ENCODE assay signal across 13 cellular contexts in the genomic region with DNA sequence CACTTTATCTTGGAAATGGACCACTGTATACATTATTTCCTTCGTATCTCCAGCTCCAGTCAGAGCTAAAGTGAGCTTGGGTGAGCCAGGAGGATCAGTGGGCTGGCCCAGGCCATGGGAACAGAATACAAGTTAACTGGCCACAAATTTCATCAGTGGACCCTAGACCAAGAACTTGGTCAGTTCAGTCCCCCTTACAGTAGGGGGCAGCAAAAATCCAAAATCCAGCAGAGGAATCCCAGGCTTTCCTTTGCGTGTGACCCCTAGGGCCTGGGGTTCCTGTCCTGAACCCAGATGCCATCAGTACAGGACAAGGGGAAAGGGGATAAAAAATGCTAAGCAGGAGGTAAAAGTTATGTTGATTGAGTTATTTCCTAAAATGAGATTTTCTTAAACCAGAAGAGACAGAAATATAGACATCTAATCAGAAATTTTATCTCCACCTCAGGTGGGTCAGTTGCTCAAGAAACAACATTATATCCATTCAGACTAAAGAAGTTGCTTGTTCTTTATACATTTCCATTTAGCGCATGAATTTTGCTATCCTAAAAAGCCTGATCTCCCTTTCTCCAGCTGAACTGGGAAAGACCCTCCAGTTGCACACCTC. TPM values are rescaled to one million over a fixed set of nuclear protein-coding genes. Genes with fewer than 3 reads are reported as not detected.
DNase-seq lines count a peak whose midpoint lies in the region; ATAC-seq and TF ChIP-seq lines count a peak whose summit lies in the region.
"Had no signal": no experiment of that assay in that cellular context is flagged by ENCODE, and none has a peak within 500 bp of the region (broad histone marks: within the 10 kb centered on the region; RNA-seq: fewer than 3 reads in every experiment).

No MANE protein-coding gene starts in this region.

- no peak overlapping the region for H3K27ac Mint-ChIP-seq in Calu3 (ENCODE audit: unreplicated experiment)
- H3K27ac Mint-ChIP-seq: T-helper 17 cell had no signal

- intact Hi-C loops in Calu3 (cut with micrococcal nuclease; ENCODE audit: unreplicated experiment): no loop called here

- no peaks in the 10 kb centered on the region for H3K4me1 Mint-ChIP-seq in Calu3 (ENCODE audit: low read depth, unreplicated experiment)

- ATAC-seq in left lobe of liver (peak; percentile 28), GM21390 (IDR thresholded peaks at IDR 0.05; ENCODE audit: unreplicated experiment) (no peak)
- ATAC-seq: T-helper 17 cell had no signal

- in situ Hi-C loops in GM13977 (cut with MboI; ENCODE audit: low pct_unique_long_range_greater_than_20kb, low sequenced_read_pairs, unreplicated experiment) (no loop called here), SK-MEL-5 (cut with HindIII; ENCODE audit: low pct_unique_long_range_greater_than_20kb, low sequenced_read_pairs) (no loop called here)

- no peaks in the 10 kb centered on the region for H3K36me3 Mint-ChIP-seq in Calu3 (ENCODE audit: insufficient read depth, unreplicated experiment)

- H3K27me3 Mint-ChIP-seq in Calu3 (ENCODE audit: unreplicated experiment): peaks cover 51% of the 10 kb centered on the region

- BruUV-seq in Calu3 (replicated peaks; lab: Mats Ljungman, UMichigan): no TSS peak

- DNase-seq in Calu3: peak; percentile 30
- no peak for DNase-seq in GM13977 (ENCODE audit: low spot score)
- DNase-seq in SK-MEL-5 (ENCODE audit: low read depth, low spot score): peak; percentile 68
- DNase-seq in left lobe of liver (ENCODE audit: low spot score): no peak
- DNase-seq in SIG-M5 treated with dmso at 0.1 percent for 504 hours (lab: John Stamatoyannopoulos, UW; ENCODE audit: unreplicated experiment): no peak
- DNase-seq in GM19240 (ENCODE audit: insufficient read length, low spot score): no peak
- DNase-seq: activated gamma-delta T cell treated with Interleukin-2 at 50 U/mL for 16 hours; effector memory CD4-positive, alpha-beta T cell; kidney glomerular epithelial cell; NCI-H2171; T-helper 17 cell had no signal

- CTCF ChIA-PET in Calu3 (lab: Charles Lee): interaction anchor here (0.7 kb wide), 1 partner anchor 47 kb away, joined by 3 read pairs; no protein-coding TSS in a partner anchor

- TF ChIP-seq CTCF in Calu3 (IDR thresholded peaks at IDR 0.05; ENCODE audit: unreplicated experiment): peak; percentile 37
- peak; percentile 48 for TF ChIP-seq CTCF in GM13977 (IDR thresholded peaks at IDR 0.05; ENCODE audit: extremely low read depth, insufficient read depth, missing control alignments)

- H3K4me3 Mint-ChIP-seq in Calu3 (ENCODE audit: low read depth, unreplicated experiment): no peak overlapping the region
- H3K4me3 Mint-ChIP-seq: T-helper 17 cell had no signal

- H3K9me3 Mint-ChIP-seq in Calu3 (ENCODE audit: low read depth, unreplicated experiment): no peaks in the 10 kb centered on the region

RNA-seq across cellular contexts. Expression of gene LCE5A, which starts 24.1 kb away (rescaled TPM):
- total RNA-seq in Calu3 (2022) (not detected in 2 replicates), left lobe of liver (not detected)
- total RNA-seq in SK-MEL-5 (2014; rRNA removed; shearing (Covaris generic)): not detected in 2 replicates
- polyA plus RNA-seq in SK-MEL-5 (2015; cell fraction: cytosol; rRNA removed): not detected in 2 replicates
- not detected in 2 replicates for polyA plus RNA-seq in SK-MEL-5 (2015; cell fraction: nucleus; rRNA removed)
- total RNA-seq: pulmonary artery endothelial cell, T-helper 17 cell had no signal

RNA-seq across cellular contexts. Expression of gene CRCT1, which starts 27.8 kb away (rescaled TPM):
- total RNA-seq in Calu3 (2022) (not detected in 2 replicates), left lobe of liver (not detected)
- total RNA-seq in SK-MEL-5 (2014; rRNA removed; shearing (Covaris generic)): not detected in 2 replicates
- not detected in 2 replicates for polyA plus RNA-seq in SK-MEL-5 (2015; cell fraction: cytosol; rRNA removed)
- polyA plus RNA-seq in SK-MEL-5 (2015; cell fraction: nucleus; rRNA removed): not detected in 2 replicates
- total RNA-seq: pulmonary artery endothelial cell, T-helper 17 cell had no signal

Comparison
In these comparisons a context has a peak if more than half of its experiments do, and no peak if none do; other contexts are left out.
1. DNase-seq: peak in Calu3 (single experiment) and SK-MEL-5 (single experiment); none in GM13977 (single experiment), left lobe of liver (single experiment), SIG-M5 treated with dmso at 0.1 percent for 504 hours (single experiment) and GM19240 (single experiment).